In the genomic region with DNA sequence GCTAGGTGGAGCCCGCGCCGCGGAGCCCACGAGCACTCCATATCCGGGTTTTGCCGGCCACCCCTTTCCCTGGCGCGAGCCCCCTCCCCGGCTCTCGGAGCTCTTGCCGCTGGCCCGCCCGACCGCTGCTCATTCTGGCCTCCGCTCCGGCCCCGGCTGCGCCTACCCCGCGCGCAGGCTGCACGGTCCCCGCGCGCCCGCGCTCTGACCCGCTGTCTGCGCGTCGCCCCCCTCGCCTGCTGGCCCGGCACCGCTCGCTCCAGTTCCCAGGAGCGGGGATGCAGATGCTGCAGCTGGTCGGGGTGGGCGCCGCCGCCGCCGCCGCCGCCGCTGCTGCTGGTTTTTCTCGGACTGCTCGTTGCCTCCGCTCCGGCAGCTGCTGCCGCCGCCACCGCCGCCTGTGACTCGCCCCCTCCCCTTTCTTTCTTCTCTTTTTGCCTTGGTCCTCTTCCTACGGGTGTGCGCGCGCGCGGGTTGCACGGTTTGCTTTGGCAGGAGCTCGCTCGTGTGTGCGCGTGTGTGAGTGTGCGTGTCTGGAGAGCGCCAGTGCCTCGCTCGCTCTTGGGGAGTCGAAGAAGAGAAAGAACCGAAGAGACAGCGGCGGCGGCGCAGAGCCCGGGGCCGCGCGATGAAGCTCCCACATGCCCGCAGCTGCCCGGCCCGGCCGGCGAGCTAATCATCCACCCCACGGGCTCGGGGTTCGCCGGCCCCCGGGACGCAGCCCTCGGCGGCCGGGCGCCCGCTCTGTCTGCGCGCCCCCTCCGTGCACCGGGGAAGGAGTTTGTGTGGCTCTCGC, we compare ENCODE assay signal across 8 cellular contexts. TPM values are rescaled to one million over a fixed set of nuclear protein-coding genes. Genes with fewer than 3 reads are reported as not detected.
DNase-seq lines count a peak whose midpoint lies in the region; ATAC-seq and TF ChIP-seq lines count a peak whose summit lies in the region.

A gene (plus strand): TSS at position 132 of the 796 bp plus-strand sequence.

- H3K4me3 ChIP-seq in WERI-Rb-1 (ENCODE audit: low read depth, low read length) (peak within 1 kb of the TSS; percentile 76), left ventricle myocardium inferior (peak within 1 kb of the TSS; percentile 78)

- no peaks in the 10 kb centered on the region for H3K9me3 ChIP-seq in WERI-Rb-1 (ENCODE audit: severe bottlenecking)
- H3K9me3 ChIP-seq in left ventricle myocardium inferior (replicated peaks): no peaks in the 10 kb centered on the region

- TF ChIP-seq CTCF in WERI-Rb-1 (IDR thresholded peaks at IDR 0.05; ENCODE audit: low read depth, low read length): no peak
- no peak for TF ChIP-seq CTCF in left ventricle myocardium inferior (IDR thresholded peaks at IDR 0.05; ENCODE audit: borderline replicate concordance)
- TF ChIP-seq CTCF in progenitor cell of endocrine pancreas (IDR thresholded peaks at IDR 0.05; ENCODE audit: unreplicated experiment): no peak

- no peak for ATAC-seq in activated T-cell treated with anti-CD3 and anti-CD28 coated beads, Interleukin-2, amount 50 U/mL, for 72 hours (replicated peaks in 1 of 2)
- ATAC-seq in HG02973 (IDR thresholded peaks at IDR 0.05; ENCODE audit: unreplicated experiment): no peak

- peaks cover 44% of the 10 kb centered on the region for H3K4me1 ChIP-seq in left ventricle myocardium inferior

- peaks cover 49% of the 10 kb centered on the region for H3K27me3 Mint-ChIP-seq in activated T-cell treated with anti-CD3 and anti-CD28 coated beads, Interleukin-2, amount 50 U/mL, for 72 hours (ENCODE audit: low read depth)
- H3K27me3 Mint-ChIP-seq in progenitor cell of endocrine pancreas: peaks cover 84% of the 10 kb centered on the region

- H3K36me3 ChIP-seq in WERI-Rb-1 (no peaks in the 10 kb centered on the region), left ventricle myocardium inferior (no peaks in the 10 kb centered on the region)

- H3K9me3 Mint-ChIP-seq in activated T-cell treated with anti-CD3 and anti-CD28 coated beads, Interleukin-2, amount 50 U/mL, for 72 hours: peaks cover 0 to 1% of the 10 kb centered on the region in 2 donors
- H3K9me3 Mint-ChIP-seq in progenitor cell of endocrine pancreas (ENCODE audit: low read depth): no peaks in the 10 kb centered on the region

- H3K36me3 Mint-ChIP-seq in activated T-cell treated with anti-CD3 and anti-CD28 coated beads, Interleukin-2, amount 50 U/mL, for 72 hours (ENCODE audit: insufficient read depth in 2 of 2): peaks cover 2 to 7% of the 10 kb centered on the region in 2 donors
- H3K36me3 Mint-ChIP-seq in progenitor cell of endocrine pancreas (ENCODE audit: insufficient read depth): no peaks in the 10 kb centered on the region

- H3K27me3 ChIP-seq in WERI-Rb-1 (ENCODE audit: insufficient read depth, low read depth, severe bottlenecking) (peaks cover 10% of the 10 kb centered on the region), left ventricle myocardium inferior (ENCODE audit: low read depth) (peaks cover 49% of the 10 kb centered on the region)

- peak within 1 kb of the TSS; percentile 64 to 79 for H3K4me3 Mint-ChIP-seq in activated T-cell treated with anti-CD3 and anti-CD28 coated beads, Interleukin-2, amount 50 U/mL, for 72 hours
- H3K4me3 Mint-ChIP-seq in progenitor cell of endocrine pancreas (ENCODE audit: low read depth): peak within 1 kb of the TSS; percentile 99

- H3K4me1 Mint-ChIP-seq in activated T-cell treated with anti-CD3 and anti-CD28 coated beads, Interleukin-2, amount 50 U/mL, for 72 hours (ENCODE audit: low read depth): no peaks in the 10 kb centered on the region
- peaks cover 24% of the 10 kb centered on the region for H3K4me1 Mint-ChIP-seq in progenitor cell of endocrine pancreas (ENCODE audit: low read depth)

- H3K27ac Mint-ChIP-seq in activated T-cell treated with anti-CD3 and anti-CD28 coated beads, Interleukin-2, amount 50 U/mL, for 72 hours: no peak within 1 kb of the TSS
- peak within 1 kb of the TSS; percentile 97 for H3K27ac Mint-ChIP-seq in progenitor cell of endocrine pancreas

- H3K27ac ChIP-seq in WERI-Rb-1 (no peak within 1 kb of the TSS), left ventricle myocardium inferior (replicated peaks) (peak within 1 kb of the TSS; percentile 60)

- intact Hi-C loops in left ventricle myocardium inferior (cut with micrococcal nuclease): no loop called here

- DNase-seq in activated T-cell treated with anti-CD3 and anti-CD28 coated beads, Interleukin-2, amount 50 U/mL, for 72 hours: no peak
- no peak for DNase-seq in activated T-cell treated with anti-CD3 and anti-CD28 coated beads, Interleukin-2, amount 50 U/mL, for 1 hour
- DNase-seq in WERI-Rb-1 (peak; percentile 72), left ventricle myocardium inferior (peak; percentile 45), progenitor cell of endocrine pancreas (ENCODE audit: low spot score, unreplicated experiment) (peak; percentile 61), RPMI8226 (no peak)
- no peak for DNase-seq in activated CD8-positive, alpha-beta memory T cell treated with anti-CD3 and anti-CD28 coated beads for 24 hours

RNA-seq across cellular contexts. Expression of the gene that starts here (rescaled TPM):
- total RNA-seq in activated T-cell treated with anti-CD3 and anti-CD28 coated beads, Interleukin-2, amount 50 U/mL, for 72 hours: not detected
- 6.1 TPM for total RNA-seq in left ventricle myocardium inferior
- 5.6 and 7.0 TPM in 2 replicates for total RNA-seq in progenitor cell of endocrine pancreas

Comparison
In these comparisons a context has a peak if more than half of its experiments do, and no peak if none do; other contexts are left out.
1. DNase-seq: peak in WERI-Rb-1 (single experiment), left ventricle myocardium inferior (single experiment) and progenitor cell of endocrine pancreas (single experiment); none in activated T-cell treated with anti-CD3 and anti-CD28 coated beads, Interleukin-2, amount 50 U/mL, for 72 hours (0 of 2), activated T-cell treated with anti-CD3 and anti-CD28 coated beads, Interleukin-2, amount 50 U/mL, for 1 hour (single experiment), RPMI8226 (single experiment) and activated CD8-positive, alpha-beta memory T cell treated with anti-CD3 and anti-CD28 coated beads for 24 hours (single experiment).